In genomic region chr1:164557270-164557669, GRCh38 we compare ENCODE assay signal across 2 cellular contexts.
TF ChIP-seq lines count a peak whose summit lies in the region.

No MANE protein-coding gene starts in this region.

TF ChIP-seq in A549, 52 proteins besides CTCF, POLR2A, EP300 and RAD21 (continued from another document):
- TF ChIP-seq ATOH8 (CRISPR knock-in tag; IDR thresholded peaks at IDR 0.05; ENCODE audit: low read depth) = no peak
- TF ChIP-seq USF2 (IDR thresholded peaks at IDR 0.05) = no peak
- no peak for TF ChIP-seq GATA3 (IDR thresholded peaks at IDR 0.05; ENCODE audit: borderline replicate concordance)
- no peak for TF ChIP-seq EHMT2 (IDR thresholded peaks at IDR 0.05; ENCODE audit: low read depth)
- TF ChIP-seq ELK1 (IDR thresholded peaks at IDR 0.05; ENCODE audit: low read depth, low read length) = no peak
- no peak for TF ChIP-seq HOXA7 (CRISPR knock-in tag; IDR thresholded peaks at IDR 0.05)
- no peak for TF ChIP-seq REST (IDR thresholded peaks at IDR 0.05)
- no peak for TF ChIP-seq ZFP36 (IDR thresholded peaks at IDR 0.05; ENCODE audit: borderline replicate concordance, partially characterized antibody)
- no peak for TF ChIP-seq HOXB5 (CRISPR knock-in tag; IDR thresholded peaks at IDR 0.05)
- no peak for TF ChIP-seq HEYL (CRISPR knock-in tag; IDR thresholded peaks at IDR 0.05)
- no peak for TF ChIP-seq HOXB13 (CRISPR knock-in tag; IDR thresholded peaks at IDR 0.05; ENCODE audit: low read depth)
- TF ChIP-seq ZNF302 (CRISPR knock-in tag; IDR thresholded peaks at IDR 0.05) = no peak
- TF ChIP-seq ESRRA (IDR thresholded peaks at IDR 0.05; ENCODE audit: borderline replicate concordance, low read length) = no peak
- no peak for TF ChIP-seq RCOR1 (IDR thresholded peaks at IDR 0.05; ENCODE audit: low read depth, low read length)

TF ChIP-seq in GM23338, 12 proteins besides CTCF, POLR2A, EP300 and RAD21 (continued from another document):
- TF ChIP-seq ZNF462 (CRISPR knock-in tag; IDR thresholded peaks at IDR 0.05) (no peak), STAT1 (IDR thresholded peaks at IDR 0.05; ENCODE audit: unreplicated experiment) (no peak), EZH2phosphoT487 (IDR thresholded peaks at IDR 0.05; ENCODE audit: unreplicated experiment) (no peak), ZNF331 (CRISPR knock-in tag; IDR thresholded peaks at IDR 0.05; ENCODE audit: low read depth) (no peak), NANOG (IDR thresholded peaks at IDR 0.05; ENCODE audit: borderline replicate concordance) (no peak), CREB1 (CRISPR knock-in tag; IDR thresholded peaks at IDR 0.05; ENCODE audit: low read depth) (no peak), JUNB (IDR thresholded peaks at IDR 0.05; ENCODE audit: unreplicated experiment) (no peak)
